Comparison of ENCODE assay signal across 8 cellular contexts in the genomic region with DNA sequence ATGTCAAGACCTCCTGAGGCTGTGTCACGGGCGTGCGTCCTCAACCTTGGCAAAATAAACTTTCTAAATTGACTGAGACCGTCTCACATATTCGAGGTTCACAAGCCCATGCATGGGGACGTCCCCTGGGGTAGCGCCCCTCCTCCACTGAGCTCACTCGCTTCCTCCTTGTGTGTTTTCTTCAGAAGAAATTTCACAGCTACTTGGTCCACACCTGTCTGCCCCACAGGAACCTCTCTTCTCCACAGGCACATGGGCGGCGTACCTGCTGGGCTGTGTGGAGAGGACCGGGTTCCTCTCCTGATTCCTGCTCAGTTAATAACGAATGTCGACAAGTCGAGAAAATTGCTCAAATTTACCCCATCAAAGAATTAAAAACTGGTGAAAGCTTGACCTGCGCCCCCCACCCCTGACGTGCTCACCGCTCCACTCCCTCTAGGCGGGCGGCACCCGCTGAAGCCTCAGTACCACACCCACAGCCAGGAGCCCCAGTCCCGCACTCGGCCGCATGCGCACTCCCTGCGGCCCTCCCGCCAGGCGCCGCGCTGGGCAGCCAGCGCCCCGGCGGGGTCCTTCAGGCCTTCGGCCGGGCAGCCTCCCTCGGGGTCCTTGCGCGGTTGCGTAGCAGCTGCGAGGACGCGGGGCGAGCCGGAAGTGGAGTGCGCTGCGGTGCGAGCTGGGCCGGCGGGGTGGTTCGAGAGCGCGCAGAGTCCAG. TPM values are rescaled to one million over a fixed set of nuclear protein-coding genes. Genes with fewer than 3 reads are reported as not detected.
DNase-seq lines count a peak whose midpoint lies in the region; ATAC-seq and TF ChIP-seq lines count a peak whose summit lies in the region.
"Not testable (repeated sequence)": the region's sequence is repeated elsewhere in the genome, so short reads cannot be mapped to it uniquely, and the experiment has no call there.

A gene (plus strand): TSS at position 651 of the 715 bp plus-strand sequence. CDS start 1,341 bp downstream, outside the sequence.

- H3K27me3 ChIP-seq in ascending aorta; neuron (ENCODE audit: insufficient read depth, low read length): not testable (repeated sequence)

- intact Hi-C loops in T-helper 2 cell treated with Interferon-gamma antibody and Interleukin-4, amounts not matched to agents 100 ng/mL and 5 ng/mL, for 36 hours (cut with micrococcal nuclease); ascending aorta (cut with DNase I); Right ventricle myocardium superior (cut with DNase I): not testable (repeated sequence)

- H3K27ac ChIP-seq in ascending aorta: peak within 1 kb of the TSS in 1 of 2 donors; percentile 27

- ATAC-seq in GM21423 (IDR thresholded peaks at IDR 0.05; ENCODE audit: unreplicated experiment): peak; percentile 89
- peak; percentile 96 for ATAC-seq in HG03520 (IDR thresholded peaks at IDR 0.05; ENCODE audit: unreplicated experiment)
- peak; percentile 100 for ATAC-seq in Right ventricle myocardium superior (ENCODE audit: poor library complexity)

- not testable (repeated sequence) for H3K36me3 ChIP-seq in ascending aorta; neuron (ENCODE audit: insufficient read depth, low read length)

- peak; percentile 32 for DNase-seq in COLO829 (ENCODE audit: low spot score)
- peak; percentile 39 to 89 for DNase-seq in ascending aorta (ENCODE audit: low spot score in 2 of 2)
- DNase-seq in Right ventricle myocardium superior: peak; percentile 92
- DNase-seq in stimulated activated CD8-positive, alpha-beta memory T cell treated with anti-CD3 and anti-CD28 coated beads, Interleukin-4, amount 100 ng/mL, for 48 hours: peak; percentile 89

- not testable (repeated sequence) for TF ChIP-seq CTCF in ascending aorta (IDR thresholded peaks at IDR 0.05)

- not testable (repeated sequence) for H2AFZ ChIP-seq in neuron (ENCODE audit: low read depth, low read length)

- not testable (repeated sequence) for H3K9me3 ChIP-seq in ascending aorta; neuron (ENCODE audit: low read length)

- H3K4me3 ChIP-seq in ascending aorta (peak within 1 kb of the TSS; percentile 47 to 66), neuron (ENCODE audit: low read length) (peak within 1 kb of the TSS; percentile 64)

- not testable (repeated sequence) for H3K4me1 ChIP-seq in ascending aorta; neuron (ENCODE audit: insufficient read depth, low read length)

RNA-seq across cellular contexts. Expression of the gene that starts here (rescaled TPM):
- total RNA-seq in T-helper 2 cell treated with Interferon-gamma antibody and Interleukin-4, amounts not matched to agents 100 ng/mL and 5 ng/mL, for 36 hours: 27.6 and 29.6 TPM in 2 replicates
- total RNA-seq in ascending aorta: 5.5 TPM
- total RNA-seq in Right ventricle myocardium superior: 5.2 TPM

Comparison
In these comparisons a context has a peak if more than half of its experiments do, and no peak if none do; other contexts are left out.
1. DNase-seq: peak in every context shown above with its lines; median percentile 92 in Right ventricle myocardium superior; 89 in stimulated activated CD8-positive, alpha-beta memory T cell treated with anti-CD3 and anti-CD28 coated beads, Interleukin-4, amount 100 ng/mL, for 48 hours; 64 in ascending aorta; 32 in COLO829.